In the genomic region with DNA sequence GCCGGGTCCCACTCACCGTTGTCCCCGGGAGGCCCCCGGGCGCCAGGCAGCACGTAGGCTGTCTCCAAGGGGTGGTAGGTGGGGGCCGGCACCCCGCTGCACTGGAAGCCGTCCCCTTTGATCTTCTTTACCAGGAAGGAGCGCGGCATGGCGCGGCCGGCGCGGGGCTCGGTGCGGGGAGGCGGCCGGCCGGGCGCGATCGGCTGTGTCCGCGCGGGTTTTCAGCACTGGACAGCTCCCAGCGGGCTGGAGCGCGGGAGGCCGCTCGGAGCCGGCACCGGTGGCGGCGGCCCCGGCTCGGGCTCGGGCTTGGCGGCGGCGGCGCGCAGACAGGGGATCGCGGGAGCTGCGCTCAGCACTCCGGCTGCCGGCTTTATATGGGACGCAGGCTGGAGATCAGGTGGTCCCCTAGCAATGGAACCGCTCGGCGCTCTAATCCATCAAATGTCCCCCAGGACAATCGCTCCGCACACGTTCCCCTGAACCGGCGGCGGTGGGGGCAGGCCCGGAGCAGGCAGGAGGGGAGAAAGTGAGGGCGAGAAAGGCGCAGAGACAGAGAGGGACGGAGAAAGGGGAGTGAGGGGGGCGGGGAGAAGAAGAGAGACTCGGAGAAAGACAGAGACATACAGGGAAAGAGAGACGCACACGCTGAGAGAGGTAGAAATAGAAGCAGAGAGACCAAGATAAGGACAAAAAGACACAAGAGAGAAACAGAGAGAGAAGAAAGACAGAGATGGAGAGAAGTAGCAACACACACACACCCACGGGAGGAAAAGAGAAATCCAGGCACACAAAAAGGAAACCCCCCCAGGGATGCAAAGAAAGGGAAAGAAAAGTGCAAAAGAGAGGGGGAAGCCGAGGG, we compare ENCODE assay signal across 1 cellular context.
TF ChIP-seq lines count a peak whose summit lies in the region.

A gene (minus strand): TSS at position 350 of the 862 bp plus-strand sequence. CDS start 201 bp downstream, at position 149.

TF ChIP-seq in HepG2, 621 proteins besides CTCF, POLR2A, EP300 and RAD21 (continued from another document and continues in another):
- TF ChIP-seq HNRNPH1 (optimal IDR thresholded peaks at IDR 0.05; ENCODE audit: low read depth, low read length) (no peak), KDM5B (CRISPR knock-in tag; IDR thresholded peaks at IDR 0.05; ENCODE audit: borderline replicate concordance) (peak; percentile 95), ZNF350 (CRISPR knock-in tag; IDR thresholded peaks at IDR 0.05; ENCODE audit: borderline replicate concordance, low read depth) (no peak), ARNTL (CRISPR knock-in tag; IDR thresholded peaks at IDR 0.05) (peak; percentile 68; the same call in 1 of the 2 replicates), PAWR (CRISPR knock-in tag; IDR thresholded peaks at IDR 0.05; ENCODE audit: borderline replicate concordance) (no peak), ZNF564 (CRISPR knock-in tag; IDR thresholded peaks at IDR 0.05) (peak; percentile 98), ZNF75D (CRISPR knock-in tag; IDR thresholded peaks at IDR 0.05; ENCODE audit: borderline replicate concordance) (no peak), NAIF1 (CRISPR knock-in tag; IDR thresholded peaks at IDR 0.05; ENCODE audit: borderline replicate concordance) (no peak), ZNF775 (CRISPR knock-in tag; IDR thresholded peaks at IDR 0.05; ENCODE audit: borderline replicate concordance) (no peak), PHB2 (IDR thresholded peaks at IDR 0.05; ENCODE audit: partially characterized antibody) (no peak), STAT5B (CRISPR knock-in tag; IDR thresholded peaks at IDR 0.05) (0 out of 2 replicates have a peak, but pooled peaks have one; percentile 88), SP2 (CRISPR knock-in tag; IDR thresholded peaks at IDR 0.05) (no peak), ZNF501 (CRISPR knock-in tag; IDR thresholded peaks at IDR 0.05) (0 out of 2 replicates have a peak, but pooled peaks have one; percentile 24), THYN1 (CRISPR knock-in tag; IDR thresholded peaks at IDR 0.05; ENCODE audit: borderline replicate concordance, low read depth) (no peak), BORCS8-MEF2B (CRISPR knock-in tag; IDR thresholded peaks at IDR 0.05) (peak; percentile 99), ZNF724P (CRISPR knock-in tag; IDR thresholded peaks at IDR 0.05; ENCODE audit: borderline replicate concordance) (peak; percentile 99), ZNF709 (CRISPR knock-in tag; IDR thresholded peaks at IDR 0.05) (peak; percentile 99), DMAP1 (CRISPR knock-in tag; IDR thresholded peaks at IDR 0.05) (no peak), ZMAT3 (CRISPR knock-in tag; conservative IDR thresholded peaks at IDR 0.05) (peak; percentile 99), ZFP62 (CRISPR knock-in tag; IDR thresholded peaks at IDR 0.05) (no peak), RORA (CRISPR knock-in tag; IDR thresholded peaks at IDR 0.05) (no peak), ZNF644 (CRISPR knock-in tag; IDR thresholded peaks at IDR 0.05; ENCODE audit: low read depth) (0 out of 2 replicates have a peak, but pooled peaks have one; percentile 50), ZFYVE20 (CRISPR knock-in tag; IDR thresholded peaks at IDR 0.05; ENCODE audit: borderline replicate concordance, low read depth) (peak; percentile 97), ZNF629 (CRISPR knock-in tag; conservative IDR thresholded peaks at IDR 0.05) (peak; percentile 22; the same call in 1 of the 2 replicates), RFX3 (CRISPR knock-in tag; IDR thresholded peaks at IDR 0.05) (no peak), ZNF160 (CRISPR knock-in tag; IDR thresholded peaks at IDR 0.05) (peak; percentile 97), NR2F2 (IDR thresholded peaks at IDR 0.05; ENCODE audit: borderline replicate concordance, low read depth) (no peak), GATA4 (IDR thresholded peaks at IDR 0.05; ENCODE audit: borderline replicate concordance, low read depth) (no peak), NFYC (CRISPR knock-in tag; IDR thresholded peaks at IDR 0.05) (no peak), HMGA1 (CRISPR knock-in tag; conservative IDR thresholded peaks at IDR 0.05) (no peak), SMYD3 (CRISPR knock-in tag; IDR thresholded peaks at IDR 0.05) (no peak)
- TF ChIP-seq, protein P1, sequence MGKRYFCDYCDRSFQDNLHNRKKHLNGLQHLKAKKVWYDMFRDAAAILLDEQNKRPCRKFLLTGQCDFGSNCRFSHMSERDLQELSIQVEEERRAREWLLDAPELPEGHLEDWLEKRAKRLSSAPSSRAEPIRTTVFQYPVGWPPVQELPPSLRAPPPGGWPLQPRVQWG (CRISPR knock-in tag; IDR thresholded peaks at IDR 0.05; ENCODE audit: borderline replicate concordance, low read depth) = no peak
- TF ChIP-seq, protein P2, sequence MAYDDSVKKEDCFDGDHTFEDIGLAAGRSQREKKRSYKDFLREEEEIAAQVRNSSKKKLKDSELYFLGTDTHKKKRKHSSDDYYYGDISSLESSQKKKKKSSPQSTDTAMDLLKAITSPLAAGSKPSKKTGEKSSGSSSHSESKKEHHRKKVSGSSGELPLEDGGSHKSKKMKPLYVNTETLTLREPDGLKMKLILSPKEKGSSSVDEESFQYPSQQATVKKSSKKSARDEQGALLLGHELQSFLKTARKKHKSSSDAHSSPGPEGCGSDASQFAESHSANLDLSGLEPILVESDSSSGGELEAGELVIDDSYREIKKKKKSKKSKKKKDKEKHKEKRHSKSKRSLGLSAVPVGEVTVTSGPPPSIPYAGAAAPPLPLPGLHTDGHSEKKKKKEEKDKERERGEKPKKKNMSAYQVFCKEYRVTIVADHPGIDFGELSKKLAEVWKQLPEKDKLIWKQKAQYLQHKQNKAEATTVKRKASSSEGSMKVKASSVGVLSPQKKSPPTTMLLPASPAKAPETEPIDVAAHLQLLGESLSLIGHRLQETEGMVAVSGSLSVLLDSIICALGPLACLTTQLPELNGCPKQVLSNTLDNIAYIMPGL (CRISPR knock-in tag; IDR thresholded peaks at IDR 0.05; ENCODE audit: borderline replicate concordance in 1 of 2, low read depth in 1 of 2) = peak in 1 of 2 experiments; percentile 68; a peak in 2 of 4 replicates
- TF ChIP-seq, protein P3, sequence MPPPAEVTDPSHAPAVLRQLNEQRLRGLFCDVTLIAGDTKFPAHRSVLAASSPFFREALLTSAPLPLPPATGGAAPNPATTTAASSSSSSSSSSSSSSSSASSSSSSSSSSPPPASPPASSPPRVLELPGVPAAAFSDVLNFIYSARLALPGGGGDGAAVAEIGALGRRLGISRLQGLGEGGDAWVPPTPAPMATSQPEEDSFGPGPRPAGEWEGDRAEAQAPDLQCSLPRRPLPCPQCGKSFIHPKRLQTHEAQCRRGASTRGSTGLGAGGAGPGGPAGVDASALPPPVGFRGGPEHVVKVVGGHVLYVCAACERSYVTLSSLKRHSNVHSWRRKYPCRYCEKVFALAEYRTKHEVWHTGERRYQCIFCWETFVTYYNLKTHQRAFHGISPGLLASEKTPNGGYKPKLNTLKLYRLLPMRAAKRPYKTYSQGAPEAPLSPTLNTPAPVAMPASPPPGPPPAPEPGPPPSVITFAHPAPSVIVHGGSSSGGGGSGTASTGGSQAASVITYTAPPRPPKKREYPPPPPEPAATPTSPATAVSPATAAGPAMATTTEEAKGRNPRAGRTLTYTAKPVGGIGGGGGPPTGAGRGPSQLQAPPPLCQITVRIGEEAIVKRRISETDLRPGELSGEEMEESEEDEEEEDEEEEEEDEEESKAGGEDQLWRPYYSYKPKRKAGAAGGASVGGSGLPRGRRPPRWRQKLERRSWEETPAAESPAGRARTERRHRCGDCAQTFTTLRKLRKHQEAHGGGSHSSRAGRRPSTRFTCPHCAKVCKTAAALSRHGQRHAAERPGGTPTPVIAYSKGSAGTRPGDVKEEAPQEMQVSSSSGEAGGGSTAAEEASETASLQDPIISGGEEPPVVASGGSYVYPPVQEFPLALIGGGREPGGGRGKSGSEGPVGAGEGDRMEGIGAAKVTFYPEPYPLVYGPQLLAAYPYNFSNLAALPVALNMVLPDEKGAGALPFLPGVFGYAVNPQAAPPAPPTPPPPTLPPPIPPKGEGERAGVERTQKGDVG (CRISPR knock-in tag; IDR thresholded peaks at IDR 0.05; ENCODE audit: borderline replicate concordance) = peak; percentile 26; the same call in 1 of the 2 replicates
- TF ChIP-seq, protein P4, sequence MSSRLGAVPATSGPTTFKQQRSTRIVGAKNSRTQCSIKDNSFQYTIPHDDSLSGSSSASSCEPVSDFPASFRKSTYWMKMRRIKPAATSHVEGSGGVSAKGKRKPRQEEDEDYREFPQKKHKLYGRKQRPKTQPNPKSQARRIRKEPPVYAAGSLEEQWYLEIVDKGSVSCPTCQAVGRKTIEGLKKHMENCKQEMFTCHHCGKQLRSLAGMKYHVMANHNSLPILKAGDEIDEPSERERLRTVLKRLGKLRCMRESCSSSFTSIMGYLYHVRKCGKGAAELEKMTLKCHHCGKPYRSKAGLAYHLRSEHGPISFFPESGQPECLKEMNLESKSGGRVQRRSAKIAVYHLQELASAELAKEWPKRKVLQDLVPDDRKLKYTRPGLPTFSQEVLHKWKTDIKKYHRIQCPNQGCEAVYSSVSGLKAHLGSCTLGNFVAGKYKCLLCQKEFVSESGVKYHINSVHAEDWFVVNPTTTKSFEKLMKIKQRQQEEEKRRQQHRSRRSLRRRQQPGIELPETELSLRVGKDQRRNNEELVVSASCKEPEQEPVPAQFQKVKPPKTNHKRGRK (CRISPR knock-in tag; IDR thresholded peaks at IDR 0.05) = peak; percentile 96
- TF ChIP-seq, protein P5, sequence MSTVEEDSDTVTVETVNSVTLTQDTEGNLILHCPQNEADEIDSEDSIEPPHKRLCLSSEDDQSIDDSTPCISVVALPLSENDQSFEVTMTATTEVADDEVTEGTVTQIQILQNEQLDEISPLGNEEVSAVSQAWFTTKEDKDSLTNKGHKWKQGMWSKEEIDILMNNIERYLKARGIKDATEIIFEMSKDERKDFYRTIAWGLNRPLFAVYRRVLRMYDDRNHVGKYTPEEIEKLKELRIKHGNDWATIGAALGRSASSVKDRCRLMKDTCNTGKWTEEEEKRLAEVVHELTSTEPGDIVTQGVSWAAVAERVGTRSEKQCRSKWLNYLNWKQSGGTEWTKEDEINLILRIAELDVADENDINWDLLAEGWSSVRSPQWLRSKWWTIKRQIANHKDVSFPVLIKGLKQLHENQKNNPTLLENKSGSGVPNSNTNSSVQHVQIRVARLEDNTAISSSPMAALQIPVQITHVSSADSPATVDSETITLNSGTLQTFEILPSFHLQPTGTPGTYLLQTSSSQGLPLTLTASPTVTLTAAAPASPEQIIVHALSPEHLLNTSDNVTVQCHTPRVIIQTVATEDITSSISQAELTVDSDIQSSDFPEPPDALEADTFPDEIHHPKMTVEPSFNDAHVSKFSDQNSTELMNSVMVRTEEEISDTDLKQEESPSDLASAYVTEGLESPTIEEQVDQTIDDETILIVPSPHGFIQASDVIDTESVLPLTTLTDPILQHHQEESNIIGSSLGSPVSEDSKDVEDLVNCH (CRISPR knock-in tag; IDR thresholded peaks at IDR 0.05) = no peak; the same call in 1 of the 2 replicates
- TF ChIP-seq, protein P6, sequence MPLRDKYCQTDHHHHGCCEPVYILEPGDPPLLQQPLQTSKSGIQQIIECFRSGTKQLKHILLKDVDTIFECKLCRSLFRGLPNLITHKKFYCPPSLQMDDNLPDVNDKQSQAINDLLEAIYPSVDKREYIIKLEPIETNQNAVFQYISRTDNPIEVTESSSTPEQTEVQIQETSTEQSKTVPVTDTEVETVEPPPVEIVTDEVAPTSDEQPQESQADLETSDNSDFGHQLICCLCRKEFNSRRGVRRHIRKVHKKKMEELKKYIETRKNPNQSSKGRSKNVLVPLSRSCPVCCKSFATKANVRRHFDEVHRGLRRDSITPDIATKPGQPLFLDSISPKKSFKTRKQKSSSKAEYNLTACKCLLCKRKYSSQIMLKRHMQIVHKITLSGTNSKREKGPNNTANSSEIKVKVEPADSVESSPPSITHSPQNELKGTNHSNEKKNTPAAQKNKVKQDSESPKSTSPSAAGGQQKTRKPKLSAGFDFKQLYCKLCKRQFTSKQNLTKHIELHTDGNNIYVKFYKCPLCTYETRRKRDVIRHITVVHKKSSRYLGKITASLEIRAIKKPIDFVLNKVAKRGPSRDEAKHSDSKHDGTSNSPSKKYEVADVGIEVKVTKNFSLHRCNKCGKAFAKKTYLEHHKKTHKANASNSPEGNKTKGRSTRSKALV (CRISPR knock-in tag; IDR thresholded peaks at IDR 0.05) = peak; percentile 59; the same call in 1 of the 2 replicates
- TF ChIP-seq, protein P7, sequence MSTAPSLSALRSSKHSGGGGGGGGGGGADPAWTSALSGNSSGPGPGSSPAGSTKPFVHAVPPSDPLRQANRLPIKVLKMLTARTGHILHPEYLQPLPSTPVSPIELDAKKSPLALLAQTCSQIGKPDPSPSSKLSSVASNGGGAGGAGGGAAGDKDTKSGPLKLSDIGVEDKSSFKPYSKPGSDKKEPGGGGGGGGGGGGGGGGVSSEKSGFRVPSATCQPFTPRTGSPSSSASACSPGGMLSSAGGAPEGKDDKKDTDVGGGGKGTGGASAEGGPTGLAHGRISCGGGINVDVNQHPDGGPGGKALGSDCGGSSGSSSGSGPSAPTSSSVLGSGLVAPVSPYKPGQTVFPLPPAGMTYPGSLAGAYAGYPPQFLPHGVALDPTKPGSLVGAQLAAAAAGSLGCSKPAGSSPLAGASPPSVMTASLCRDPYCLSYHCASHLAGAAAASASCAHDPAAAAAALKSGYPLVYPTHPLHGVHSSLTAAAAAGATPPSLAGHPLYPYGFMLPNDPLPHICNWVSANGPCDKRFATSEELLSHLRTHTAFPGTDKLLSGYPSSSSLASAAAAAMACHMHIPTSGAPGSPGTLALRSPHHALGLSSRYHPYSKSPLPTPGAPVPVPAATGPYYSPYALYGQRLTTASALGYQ (CRISPR knock-in tag; IDR thresholded peaks at IDR 0.05) = peak; percentile 72; the same call in 1 of the 2 replicates
- TF ChIP-seq, protein P8, sequence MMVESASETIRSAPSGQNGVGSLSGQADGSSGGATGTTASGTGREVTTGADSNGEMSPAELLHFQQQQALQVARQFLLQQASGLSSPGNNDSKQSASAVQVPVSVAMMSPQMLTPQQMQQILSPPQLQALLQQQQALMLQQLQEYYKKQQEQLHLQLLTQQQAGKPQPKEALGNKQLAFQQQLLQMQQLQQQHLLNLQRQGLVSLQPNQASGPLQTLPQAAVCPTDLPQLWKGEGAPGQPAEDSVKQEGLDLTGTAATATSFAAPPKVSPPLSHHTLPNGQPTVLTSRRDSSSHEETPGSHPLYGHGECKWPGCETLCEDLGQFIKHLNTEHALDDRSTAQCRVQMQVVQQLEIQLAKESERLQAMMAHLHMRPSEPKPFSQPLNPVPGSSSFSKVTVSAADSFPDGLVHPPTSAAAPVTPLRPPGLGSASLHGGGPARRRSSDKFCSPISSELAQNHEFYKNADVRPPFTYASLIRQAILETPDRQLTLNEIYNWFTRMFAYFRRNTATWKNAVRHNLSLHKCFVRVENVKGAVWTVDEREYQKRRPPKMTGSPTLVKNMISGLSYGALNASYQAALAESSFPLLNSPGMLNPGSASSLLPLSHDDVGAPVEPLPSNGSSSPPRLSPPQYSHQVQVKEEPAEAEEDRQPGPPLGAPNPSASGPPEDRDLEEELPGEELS (CRISPR knock-in tag; IDR thresholded peaks at IDR 0.05) = 0 out of 2 replicates have a peak, but pooled peaks have one; percentile 20
